27 cellular contexts compared by ENCODE assay signal in the genomic region with DNA sequence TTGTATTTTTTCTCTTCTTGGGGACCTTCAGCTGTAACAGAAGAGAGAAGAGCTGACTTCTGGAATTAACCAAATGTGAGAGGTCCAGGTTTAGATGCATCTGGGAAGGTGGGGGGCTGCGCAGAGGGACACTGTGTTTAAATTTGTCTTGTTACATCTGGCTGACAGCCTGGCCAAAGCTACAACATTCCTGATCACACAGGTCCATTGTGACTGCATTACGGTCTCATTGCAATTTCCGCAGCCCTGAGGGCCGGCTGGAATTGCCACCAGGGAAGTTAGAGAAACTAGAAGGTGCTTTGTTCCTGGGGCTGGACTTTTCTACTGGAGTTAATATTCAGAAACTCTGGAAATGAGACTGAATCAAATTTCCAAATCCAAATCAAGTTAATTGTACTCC.
"Had no signal": no experiment of that assay in that cellular context is flagged by ENCODE, and none has a peak within 500 bp of the region (broad histone marks: within the 10 kb centered on the region; RNA-seq: fewer than 3 reads in every experiment).

No MANE protein-coding gene starts in this region.

- DNase-seq: activated CD4-positive, alpha-beta memory T cell treated with anti-CD3 and anti-CD28 coated beads, Interleukin-2, amount 10 ng/mL, durations not matched to agents 7 days and 5 days; activated CD4-positive, alpha-beta T cell treated with anti-CD3 and anti-CD28 coated beads for 1 hour; activated CD4-positive, alpha-beta T cell treated with anti-CD3 and anti-CD28 coated beads for 4 hours; activated CD4-positive, alpha-beta T cell treated with anti-CD3 and anti-CD28 coated beads, Interleukin-2, amount 10 ng/mL, durations not matched to agents 7 days and 5 days; activated CD4-positive, alpha-beta T cell treated with anti-CD3 and anti-CD28 coated beads, Interleukin-2, amount 50 U/mL, for 4 hours; activated CD8-positive, alpha-beta memory T cell treated with anti-CD3 and anti-CD28 coated beads, Interleukin-2, amount 50 U/mL, for 48 hours; activated gamma-delta T cell treated with Interleukin-2 at 50 U/mL for 16 hours; activated naive CD4-positive, alpha-beta T cell treated with Interleukin-2 at 50 U/mL for 16 hours; activated naive CD8-positive, alpha-beta T cell treated with anti-CD3 and anti-CD28 coated beads for 36 hours; activated naive CD8-positive, alpha-beta T cell treated with anti-CD3 and anti-CD28 coated beads, Interleukin-2, amount 50 U/mL, for 24 hours; activated T-cell treated with anti-CD3 and anti-CD28 coated beads for 4 hours; activated T-cell treated with anti-CD3 and anti-CD28 coated beads, Interleukin-2, amount 50 U/mL, for 24 hours; activated T-cell treated with anti-CD3 and anti-CD28 coated beads, Interleukin-2, amount 50 U/mL, for 72 hours; amygdala; aorta; central memory CD4-positive, alpha-beta T cell; cerebellar nuclear complex; colonic mucosa; effector CD8-positive, alpha-beta T cell; esophagus squamous epithelium; foreskin melanocyte; T-helper 2 cell had no signal

- H3K27ac ChIP-seq: adrenal gland, breast epithelium, cardiac muscle cell, colonic mucosa, epithelial cell of prostate, esophagus squamous epithelium, gastroesophageal sphincter had no signal

- H3K4me3 ChIP-seq: adrenal gland, breast epithelium, cardiac muscle cell, colonic mucosa, esophagus squamous epithelium, gastroesophageal sphincter had no signal

- H3K9me3 ChIP-seq: adrenal gland, breast epithelium, colonic mucosa, esophagus squamous epithelium, gastroesophageal sphincter had no signal

- H3K27me3 ChIP-seq: adrenal gland, breast epithelium, cardiac muscle cell, colonic mucosa had no signal

- H3K4me1 ChIP-seq: adrenal gland, breast epithelium, colonic mucosa had no signal

- H3K36me3 ChIP-seq: adrenal gland, breast epithelium, cardiac muscle cell, colonic mucosa, esophagus squamous epithelium, gastroesophageal sphincter had no signal
